Comparison of ENCODE assay signal across 23 cellular contexts in genomic region chr5:98621821-98622220, GRCh38.
DNase-seq lines count a peak whose midpoint lies in the region; ATAC-seq and TF ChIP-seq lines count a peak whose summit lies in the region.
"Had no signal": no experiment of that assay in that cellular context is flagged by ENCODE, and none has a peak within 500 bp of the region (broad histone marks: within the 10 kb centered on the region; RNA-seq: fewer than 3 reads in every experiment).

No MANE protein-coding gene starts in this region.

- H3K27ac ChIP-seq in right atrium auricular region (no peak overlapping the region), right cardiac atrium (ENCODE audit: low read length) (no peak overlapping the region), heart left ventricle (no peak overlapping the region), aorta (ENCODE audit: low read depth in 1 of 2, low read length in 2 of 2) (no peak overlapping the region)
- H3K27ac ChIP-seq: BLaER1 had no signal

- H3K9me3 ChIP-seq in right atrium auricular region (no peaks in the 10 kb centered on the region), right cardiac atrium (ENCODE audit: control insufficient read depth, low read length) (no peaks in the 10 kb centered on the region), heart left ventricle (no peaks in the 10 kb centered on the region), aorta (ENCODE audit: control insufficient read depth, low read length) (no peaks in the 10 kb centered on the region)
- H3K9me3 ChIP-seq: BE2C, BLaER1 had no signal

- 49% methylated on average over 7 of the region's 7 CpGs for WGBS in right cardiac atrium
- WGBS in heart left ventricle, 4 donors: 60 to 72% (median 68%) methylated on average over 7 of the region's 7 CpGs
- 86% methylated on average over 7 of the region's 7 CpGs for WGBS in aorta, 2 donors

- no peak for TF ChIP-seq POLR2A in heart left ventricle (IDR thresholded peaks at IDR 0.05)

- H3K36me3 ChIP-seq in right atrium auricular region (no peaks in the 10 kb centered on the region), heart left ventricle (no peaks in the 10 kb centered on the region), aorta (ENCODE audit: control insufficient read depth in 1 of 2, insufficient read depth in 2 of 2, low read length in 1 of 2) (no peaks in the 10 kb centered on the region)
- H3K36me3 ChIP-seq: BE2C, BLaER1 had no signal

- no peaks in the 10 kb centered on the region for H3K4me1 ChIP-seq in right atrium auricular region
- no peaks in the 10 kb centered on the region for H3K4me1 ChIP-seq in right cardiac atrium (ENCODE audit: control insufficient read depth, insufficient read depth, low read length)
- no peaks in the 10 kb centered on the region for H3K4me1 ChIP-seq in heart left ventricle
- no peaks in the 10 kb centered on the region for H3K4me1 ChIP-seq in aorta (ENCODE audit: control insufficient read depth in 1 of 2, insufficient read depth in 2 of 2, low read length in 2 of 2)
- H3K4me1 ChIP-seq: BE2C, BLaER1 had no signal

- DNase-seq in Right ventricle myocardium superior: no peak
- DNase-seq in right atrium auricular region (ENCODE audit: low spot score): no peak
- DNase-seq in right cardiac atrium: peak in 1 of 3 donors; percentile 57
- no peak for DNase-seq in heart left ventricle
- DNase-seq in aorta: no peak
- no peak for DNase-seq in germinal center (ENCODE audit: low spot score)
- DNase-seq: 8988T; ACHN; BE2C; C1 segment of cervical spinal cord; CD4-positive, alpha-beta memory T cell; CD4-positive, CD25-positive, alpha-beta regulatory T cell; CD8-positive, alpha-beta memory T cell; COR-L47; DMS 273 treated with DMSO at 0.1 percent for 48 hours; DMS153; DMS53; DMS79; DND-41; EL; GDM1 had no signal

- intact Hi-C loops in Right ventricle myocardium superior (cut with DNase I): no loop called here
- intact Hi-C loops in right cardiac atrium (cut with DNase I): no loop called here
- intact Hi-C loops in heart left ventricle (cut with DNase I): no loop called here
- intact Hi-C loops in aorta (cut with DNase I): no loop called here

- ATAC-seq in Right ventricle myocardium superior (ENCODE audit: poor library complexity) (peak; percentile 43), right cardiac atrium (peak; percentile 28 to 78), heart left ventricle (no peak), aorta (ENCODE audit: low FRiP score) (peak; percentile 54)
- ATAC-seq: GM12878 had no signal

- H3K4me3 ChIP-seq in right atrium auricular region: no peak overlapping the region
- H3K4me3 ChIP-seq in right cardiac atrium (ENCODE audit: low read length): no peak overlapping the region
- no peak overlapping the region for H3K4me3 ChIP-seq in heart left ventricle
- H3K4me3 ChIP-seq in aorta (ENCODE audit: low read length in 2 of 2): no peak overlapping the region
- H3K4me3 ChIP-seq: BLaER1, GM12878 had no signal

- TF ChIP-seq CTCF in right atrium auricular region (IDR thresholded peaks at IDR 0.05) (no peak), heart left ventricle (IDR thresholded peaks at IDR 0.05) (no peak)

- H3K27me3 ChIP-seq in right atrium auricular region (no peaks in the 10 kb centered on the region), right cardiac atrium (ENCODE audit: control insufficient read depth, insufficient read depth) (no peaks in the 10 kb centered on the region), heart left ventricle (no peaks in the 10 kb centered on the region), aorta (ENCODE audit: control insufficient read depth in 1 of 2, insufficient read depth in 2 of 2, low read length in 1 of 2) (no peaks in the 10 kb centered on the region)
- H3K27me3 ChIP-seq: BE2C, BLaER1 had no signal

Comparison
In these comparisons a context has a peak if more than half of its experiments do, and no peak if none do; other contexts are left out.
1. ATAC-seq: peak in Right ventricle myocardium superior (single experiment), right cardiac atrium (2 of 2) and aorta (single experiment); none in heart left ventricle (0 of 4).